ENCODE assay signal across 26 cellular contexts in genomic region chr2:36173760-36174362, GRCh38.
"Had no signal": no experiment of that assay in that cellular context is flagged by ENCODE, and none has a peak within 500 bp of the region (broad histone marks: within the 10 kb centered on the region; RNA-seq: fewer than 3 reads in every experiment).

No MANE protein-coding gene starts in this region.

- H3K4me1 Mint-ChIP-seq: activated CD4-positive, alpha-beta memory T cell treated with anti-CD3 and anti-CD28 coated beads, Interleukin-2, amount 10 ng/mL, durations not matched to agents 7 days and 5 days; activated CD8-positive, alpha-beta memory T cell treated with anti-CD3 and anti-CD28 coated beads, Interleukin-2, amount 10 ng/mL, durations not matched to agents 7 days and 5 days; activated naive CD4-positive, alpha-beta T cell treated with anti-CD3 and anti-CD28 coated beads, Interleukin-2, amount 10 ng/mL, durations not matched to agents 7 days and 5 days; endodermal cell; immature natural killer cell; memory B cell; stimulated activated memory B cell treated with anti-CD40 and anti-IgM and Interleukin-4, amounts not matched to agents 10 μg/mL and 1 μg/mL and 100 μg/mL, for 72 hours had no signal

- ATAC-seq: activated CD8-positive, alpha-beta memory T cell treated with anti-CD3 and anti-CD28 coated beads, Interleukin-2, amount 10 ng/mL, durations not matched to agents 7 days and 5 days; left ventricle myocardium superior; pancreas; stimulated activated memory B cell treated with anti-CD40 and anti-IgM and Interleukin-4, amounts not matched to agents 10 μg/mL and 1 μg/mL and 100 μg/mL, for 72 hours had no signal

- H3K36me3 Mint-ChIP-seq: activated CD8-positive, alpha-beta memory T cell treated with anti-CD3 and anti-CD28 coated beads, Interleukin-2, amount 10 ng/mL, durations not matched to agents 7 days and 5 days; activated naive CD4-positive, alpha-beta T cell treated with anti-CD3 and anti-CD28 coated beads, Interleukin-2, amount 10 ng/mL, durations not matched to agents 7 days and 5 days; memory B cell; stimulated activated memory B cell treated with anti-CD40 and anti-IgM and Interleukin-4, amounts not matched to agents 10 μg/mL and 1 μg/mL and 100 μg/mL, for 72 hours had no signal

- H3K27me3 ChIP-seq: hepatocyte, pancreas, sigmoid colon, stomach, suprapubic skin, transverse colon, uterus had no signal

- H3K27ac Mint-ChIP-seq: activated CD4-positive, alpha-beta memory T cell treated with anti-CD3 and anti-CD28 coated beads, Interleukin-2, amount 10 ng/mL, durations not matched to agents 7 days and 5 days; activated CD8-positive, alpha-beta memory T cell treated with anti-CD3 and anti-CD28 coated beads, Interleukin-2, amount 10 ng/mL, durations not matched to agents 7 days and 5 days; activated naive CD4-positive, alpha-beta T cell treated with anti-CD3 and anti-CD28 coated beads, Interleukin-2, amount 10 ng/mL, durations not matched to agents 7 days and 5 days; endodermal cell; immature natural killer cell; memory B cell; nephron progenitor cell; stimulated activated memory B cell treated with anti-CD40 and anti-IgM and Interleukin-4, amounts not matched to agents 10 μg/mL and 1 μg/mL and 100 μg/mL, for 72 hours had no signal

- H3K27ac ChIP-seq: coronary artery, hepatocyte, pancreas, sigmoid colon, stomach, suprapubic skin, transverse colon, uterus had no signal

- H3K4me1 ChIP-seq: pancreas, sigmoid colon, stomach, transverse colon, uterus had no signal

- H3K4me3 Mint-ChIP-seq: activated CD4-positive, alpha-beta memory T cell treated with anti-CD3 and anti-CD28 coated beads, Interleukin-2, amount 10 ng/mL, durations not matched to agents 7 days and 5 days; activated CD8-positive, alpha-beta memory T cell treated with anti-CD3 and anti-CD28 coated beads, Interleukin-2, amount 10 ng/mL, durations not matched to agents 7 days and 5 days; activated naive CD4-positive, alpha-beta T cell treated with anti-CD3 and anti-CD28 coated beads, Interleukin-2, amount 10 ng/mL, durations not matched to agents 7 days and 5 days; endodermal cell; immature natural killer cell; memory B cell; nephron progenitor cell; stimulated activated memory B cell treated with anti-CD40 and anti-IgM and Interleukin-4, amounts not matched to agents 10 μg/mL and 1 μg/mL and 100 μg/mL, for 72 hours had no signal

- H3K27me3 Mint-ChIP-seq: activated CD8-positive, alpha-beta memory T cell treated with anti-CD3 and anti-CD28 coated beads, Interleukin-2, amount 10 ng/mL, durations not matched to agents 7 days and 5 days; stimulated activated memory B cell treated with anti-CD40 and anti-IgM and Interleukin-4, amounts not matched to agents 10 μg/mL and 1 μg/mL and 100 μg/mL, for 72 hours had no signal

- H3K9me3 ChIP-seq: pancreas, sigmoid colon, stomach, suprapubic skin, transverse colon, uterus had no signal

- H3K36me3 ChIP-seq: pancreas, sigmoid colon, stomach, suprapubic skin, transverse colon, uterus had no signal

- H3K4me3 ChIP-seq: coronary artery, hepatocyte, pancreas, sigmoid colon, smooth muscle cell, stomach, suprapubic skin, transverse colon, uterus had no signal

- DNase-seq: activated CD4-positive, alpha-beta memory T cell treated with anti-CD3 and anti-CD28 coated beads, Interleukin-2, amount 10 ng/mL, durations not matched to agents 7 days and 5 days; activated CD4-positive, alpha-beta T cell treated with anti-CD3 and anti-CD28 coated beads for 48 hours; activated CD8-positive, alpha-beta memory T cell treated with anti-CD3 and anti-CD28 coated beads, Interleukin-2, amount 10 ng/mL, durations not matched to agents 7 days and 5 days; activated effector memory CD4-positive, alpha-beta T cell treated with anti-CD3 and anti-CD28 coated beads, Interleukin-2, amount 50 U/mL, for 16 hours; activated naive CD4-positive, alpha-beta T cell treated with anti-CD3 and anti-CD28 coated beads, Interleukin-2, amount 10 ng/mL, durations not matched to agents 7 days and 5 days; activated T-cell treated with anti-CD3 and anti-CD28 coated beads for 4 hours; amygdala; cerebellar nuclear complex; endodermal cell; glutamatergic neuron; immature natural killer cell; left ventricle myocardium superior; nephron progenitor cell; pancreas; sigmoid colon; stimulated activated CD4-positive, alpha-beta T cell treated with anti-CD3 and anti-CD28 coated beads, Interleukin-15, amount 100 ng/mL, for 24 hours; stomach; T-helper 2 cell; transverse colon; uterus had no signal

- H3K9me3 Mint-ChIP-seq: activated CD4-positive, alpha-beta memory T cell treated with anti-CD3 and anti-CD28 coated beads, Interleukin-2, amount 10 ng/mL, durations not matched to agents 7 days and 5 days; memory B cell; stimulated activated memory B cell treated with anti-CD40 and anti-IgM and Interleukin-4, amounts not matched to agents 10 μg/mL and 1 μg/mL and 100 μg/mL, for 72 hours had no signal
